ENCODE assay signal across 1 cellular context in genomic region chr6:22251331-22251730, GRCh38.
TF ChIP-seq lines count a peak whose summit lies in the region.

No MANE protein-coding gene starts in this region.

TF ChIP-seq in A549, 52 proteins besides CTCF, POLR2A, EP300 and RAD21 (continued from another document):
- no peak for TF ChIP-seq ATOH8 (CRISPR knock-in tag; IDR thresholded peaks at IDR 0.05; ENCODE audit: low read depth)
- no peak for TF ChIP-seq E2F6 (IDR thresholded peaks at IDR 0.05; ENCODE audit: borderline replicate concordance, low read depth)
- no peak for TF ChIP-seq KDM1A (IDR thresholded peaks at IDR 0.05; ENCODE audit: low read depth)
- TF ChIP-seq FOSB (CRISPR knock-in tag; IDR thresholded peaks at IDR 0.05), result no peak
- TF ChIP-seq RNF2 (IDR thresholded peaks at IDR 0.05; ENCODE audit: borderline replicate concordance, low read depth), result no peak
- no peak for TF ChIP-seq PHF8 (IDR thresholded peaks at IDR 0.05; ENCODE audit: borderline replicate concordance, low read depth)
- peak; percentile 19; the same call in 1 of the 3 replicates for TF ChIP-seq SMC3 (IDR thresholded peaks at IDR 0.05)
- no peak for TF ChIP-seq ZFP36 (IDR thresholded peaks at IDR 0.05; ENCODE audit: borderline replicate concordance, partially characterized antibody)
- no peak for TF ChIP-seq CHD2 (IDR thresholded peaks at IDR 0.05; ENCODE audit: low read length, partially characterized antibody)
- TF ChIP-seq BCL3 (IDR thresholded peaks at IDR 0.05), result no peak
- no peak for TF ChIP-seq ELK1 (IDR thresholded peaks at IDR 0.05; ENCODE audit: low read depth, low read length)
